ENCODE assay signal across 18 cellular contexts in the genomic region with DNA sequence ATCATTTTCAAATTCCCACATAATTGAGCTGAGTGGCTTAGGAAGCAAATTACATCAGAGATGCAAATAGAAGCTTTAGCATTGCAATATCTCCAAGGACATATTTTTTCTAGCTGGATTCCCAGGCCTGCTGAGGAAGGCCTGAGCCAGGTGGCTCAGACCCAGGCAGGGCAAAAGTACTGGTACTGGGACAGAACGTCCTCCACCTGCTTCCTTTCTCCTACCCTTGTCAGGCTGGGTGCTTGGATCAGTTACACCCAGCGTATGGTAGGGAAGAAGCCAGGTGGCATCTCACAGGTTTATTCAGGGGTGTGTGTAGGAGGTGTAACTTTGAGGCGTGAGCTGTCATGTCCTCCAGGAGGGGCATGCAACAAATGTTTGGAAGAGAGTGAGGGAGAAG. TPM values are rescaled to one million over a fixed set of nuclear protein-coding genes. Genes with fewer than 3 reads are reported as not detected.
DNase-seq lines count a peak whose midpoint lies in the region; ATAC-seq and TF ChIP-seq lines count a peak whose summit lies in the region.
"Had no signal": no experiment of that assay in that cellular context is flagged by ENCODE, and none has a peak within 500 bp of the region (broad histone marks: within the 10 kb centered on the region; RNA-seq: fewer than 3 reads in every experiment).

No MANE protein-coding gene starts in this region.

- 50 to 73% (median 65%) methylated on average over 3 of the region's 3 CpGs for WGBS in heart left ventricle, 4 donors

- peak; percentile 19 for ATAC-seq in Right ventricle myocardium superior (ENCODE audit: poor library complexity)
- no peak for ATAC-seq in left cardiac atrium
- peak; percentile 21 to 38 (median 30) for ATAC-seq in heart left ventricle
- ATAC-seq in HG03342 (IDR thresholded peaks at IDR 0.05; ENCODE audit: unreplicated experiment) = no peak
- no peak for ATAC-seq in GM19455 (IDR thresholded peaks at IDR 0.05; ENCODE audit: unreplicated experiment)

- no peaks in the 10 kb centered on the region for H3K9me3 ChIP-seq in heart left ventricle

- peaks cover 0 to 27% (median 9%) of the 10 kb centered on the region in 12 donors for H3K4me1 ChIP-seq in heart left ventricle

- TF ChIP-seq CTCF in heart left ventricle (IDR thresholded peaks at IDR 0.05) (no peak), nephron (IDR thresholded peaks at IDR 0.05; ENCODE audit: unreplicated experiment in 3 of 3) (no peak)

- H3K27me3 Mint-ChIP-seq in nephron (ENCODE audit: low read depth) = no peaks in the 10 kb centered on the region
- H3K27me3 Mint-ChIP-seq: B cell had no signal

- DNase-seq in Right ventricle myocardium superior = peak; percentile 61
- no peak for DNase-seq in left cardiac atrium
- peak in 2 of 5 donors; percentile 54 to 56 for DNase-seq in heart left ventricle
- no peak for DNase-seq in hippocampal formation (lab: John Stamatoyannopoulos, UW)
- DNase-seq in T1000 (lab: John Stamatoyannopoulos, UW) = no peak
- DNase-seq: 8988T, DMS79 treated with DMSO at 0.1 percent for 48 hours, H9, MM.1S, NCI-H1092 treated with DMSO at 0.1 percent for 48 hours, NCI-H2081, NCI-H510A, NCI-H774, SHP77 treated with DMSO at 0.1 percent for 48 hours had no signal

- H3K36me3 Mint-ChIP-seq in nephron (ENCODE audit: low read depth) = no peaks in the 10 kb centered on the region

- no peaks in the 10 kb centered on the region for H3K36me3 ChIP-seq in heart left ventricle

- H3K4me1 Mint-ChIP-seq in nephron = peaks cover 47% of the 10 kb centered on the region

- intact Hi-C loops in Right ventricle myocardium superior (cut with DNase I) = loop anchor here (10.0 kb wide), 1 partner anchor 53 kb away; no protein-coding TSS in a partner anchor
- intact Hi-C loops in left cardiac atrium (cut with DNase I) = no loop called here
- intact Hi-C loops in heart left ventricle (cut with DNase I) = loop anchor here in 5 of 10 donors (5.0 kb wide), 3 partner anchors 49 to 56 kb away; partner anchors contain the start of gene KIF20B (in 3 of the 5)

- peak overlapping the region; percentile 34 to 98 (median 72) for H3K27ac Mint-ChIP-seq in nephron
- H3K27ac Mint-ChIP-seq: B cell had no signal

- H3K9me3 Mint-ChIP-seq in nephron = no peaks in the 10 kb centered on the region

- peak overlapping the region in 9 of 12 donors; percentile 6 to 93 (median 60) for H3K27ac ChIP-seq in heart left ventricle

- peak overlapping the region in 1 of 3 experiments; percentile 3 for H3K4me3 Mint-ChIP-seq in nephron
- H3K4me3 Mint-ChIP-seq: B cell, H9 had no signal

- TF ChIP-seq POLR2A in heart left ventricle (IDR thresholded peaks at IDR 0.05) = no peak

- H3K27me3 ChIP-seq in heart left ventricle = no peaks in the 10 kb centered on the region

- H3K4me3 ChIP-seq in heart left ventricle = no peak overlapping the region

RNA-seq across cellular contexts. Expression of gene PANK1, which starts 3.0 kb away (rescaled TPM):
- total RNA-seq in Right ventricle myocardium superior = 16.9 TPM
- 10 to 100 TPM in 1 of 2 donors, 1 to 10 TPM in 1; 7.6 to 11.1 TPM for total RNA-seq in left cardiac atrium
- total RNA-seq in heart left ventricle = 10 to 100 TPM in 8 of 9 donors, 1 to 10 TPM in 1; 9.6 to 24.7 (median 19.1) TPM
- polyA plus RNA-seq in heart left ventricle = 1 to 10 TPM; 3.6 to 8.4 TPM

RNA-seq across cellular contexts. Expression of gene KIF20B, which starts 53.3 kb away (rescaled TPM):
- total RNA-seq in Right ventricle myocardium superior (2.6 TPM), left cardiac atrium (1 to 10 TPM; 1.6 to 4.0 TPM), heart left ventricle (1 to 10 TPM in 8 of 9 donors, under 1 TPM in 1; 0.95 to 8.6 (median 2.4) TPM)
- 1 to 10 TPM in 1 of 2 donors, under 1 TPM in 1; 0.50 to 1.1 TPM for polyA plus RNA-seq in heart left ventricle

Comparison
In these comparisons a context has a peak if more than half of its experiments do, and no peak if none do; other contexts are left out.
1. ATAC-seq: peak in Right ventricle myocardium superior (single experiment) and heart left ventricle (4 of 4); none in left cardiac atrium (0 of 2), HG03342 (single experiment) and GM19455 (single experiment).